Comparison of ENCODE assay signal across 26 cellular contexts in the genomic region with DNA sequence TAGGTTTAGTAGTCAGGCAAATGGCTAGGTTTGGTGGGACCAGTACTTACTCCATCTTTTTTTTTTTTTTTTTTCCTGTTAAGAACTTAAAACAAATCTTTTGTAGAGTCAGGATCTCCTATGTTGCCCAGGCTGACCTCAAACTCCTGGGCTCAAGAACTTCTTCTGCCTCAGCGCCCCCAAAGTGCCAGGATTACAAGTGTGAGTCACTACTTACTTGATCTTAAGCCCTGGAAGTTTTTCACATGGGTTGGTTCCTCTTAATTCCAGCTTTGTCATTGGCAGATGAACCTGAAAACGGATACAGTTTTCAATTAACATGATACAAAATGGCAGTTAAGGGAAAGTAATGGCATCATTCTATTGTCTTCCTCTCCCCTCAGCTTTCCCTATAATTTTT.
"Had no signal": no experiment of that assay in that cellular context is flagged by ENCODE, and none has a peak within 500 bp of the region (broad histone marks: within the 10 kb centered on the region; RNA-seq: fewer than 3 reads in every experiment).

No MANE protein-coding gene starts in this region.

- H3K27ac ChIP-seq: body of pancreas, cardiac muscle cell, coronary artery, heart left ventricle, left lung, lower lobe of right lung, right lobe of liver, tibial nerve had no signal

- H3K4me3 ChIP-seq: body of pancreas, cardiac muscle cell, coronary artery, heart left ventricle, left lung, lower lobe of right lung, right lobe of liver, tibial nerve had no signal

- H3K27me3 ChIP-seq: body of pancreas, cardiac muscle cell, heart left ventricle, left lung, right lobe of liver, tibial nerve had no signal

- H3K36me3 ChIP-seq: cardiac muscle cell, heart left ventricle, left lung, lower lobe of right lung, right lobe of liver, tibial nerve had no signal

- DNase-seq: activated CD4-positive, alpha-beta T cell treated with anti-CD3 and anti-CD28 coated beads for 36 hours; activated CD4-positive, CD25-positive, alpha-beta regulatory T cell; activated CD8-positive, alpha-beta memory T cell treated with anti-CD3 and anti-CD28 coated beads, Interleukin-2, amount 10 ng/mL, durations not matched to agents 7 days and 5 days; activated CD8-positive, alpha-beta T cell treated with anti-CD3 and anti-CD28 coated beads, Interleukin-2, amount 10 ng/mL, durations not matched to agents 7 days and 5 days; activated naive CD4-positive, alpha-beta T cell; activated T-cell treated with anti-CD3 and anti-CD28 coated beads for 4 hours; activated T-cell treated with anti-CD3 and anti-CD28 coated beads, Interleukin-2, amount 50 U/mL, for 72 hours; body of pancreas; cerebellar nuclear complex; effector memory CD8-positive, alpha-beta T cell; erythroblast; heart left ventricle; kidney glomerular epithelial cell; left lung; lower lobe of right lung; mesenchymal stem cell; naive thymus-derived CD8-positive, alpha-beta T cell; posterior cingulate gyrus; right lobe of liver; stimulated activated CD4-positive, alpha-beta T cell treated with anti-CD3 and anti-CD28 coated beads, Interleukin-2, amount 100 ng/mL, for 48 hours; stimulated activated naive CD4-positive, alpha-beta T cell treated with Interleukin-2 at 50 U/mL for 16 hours; T-cell had no signal

- ATAC-seq: activated CD4-positive, alpha-beta T cell treated with anti-CD3 and anti-CD28 coated beads for 36 hours; activated CD8-positive, alpha-beta memory T cell treated with anti-CD3 and anti-CD28 coated beads, Interleukin-2, amount 10 ng/mL, durations not matched to agents 7 days and 5 days; activated CD8-positive, alpha-beta T cell treated with anti-CD3 and anti-CD28 coated beads, Interleukin-2, amount 10 ng/mL, durations not matched to agents 7 days and 5 days; activated naive CD4-positive, alpha-beta T cell treated with anti-CD3 and anti-CD28 coated beads, Interleukin-2, amount 50 U/mL, for 72 hours; activated T-cell treated with anti-CD3 and anti-CD28 coated beads, Interleukin-2, amount 50 U/mL, for 72 hours; body of pancreas; effector memory CD8-positive, alpha-beta T cell; heart left ventricle; left lung; lower lobe of right lung; naive thymus-derived CD8-positive, alpha-beta T cell; right lobe of liver; T-cell had no signal

- H3K9me3 ChIP-seq: body of pancreas, heart left ventricle, left lung, lower lobe of right lung, right lobe of liver, tibial nerve had no signal
